ENCODE assay signal across 12 cellular contexts in the genomic region with DNA sequence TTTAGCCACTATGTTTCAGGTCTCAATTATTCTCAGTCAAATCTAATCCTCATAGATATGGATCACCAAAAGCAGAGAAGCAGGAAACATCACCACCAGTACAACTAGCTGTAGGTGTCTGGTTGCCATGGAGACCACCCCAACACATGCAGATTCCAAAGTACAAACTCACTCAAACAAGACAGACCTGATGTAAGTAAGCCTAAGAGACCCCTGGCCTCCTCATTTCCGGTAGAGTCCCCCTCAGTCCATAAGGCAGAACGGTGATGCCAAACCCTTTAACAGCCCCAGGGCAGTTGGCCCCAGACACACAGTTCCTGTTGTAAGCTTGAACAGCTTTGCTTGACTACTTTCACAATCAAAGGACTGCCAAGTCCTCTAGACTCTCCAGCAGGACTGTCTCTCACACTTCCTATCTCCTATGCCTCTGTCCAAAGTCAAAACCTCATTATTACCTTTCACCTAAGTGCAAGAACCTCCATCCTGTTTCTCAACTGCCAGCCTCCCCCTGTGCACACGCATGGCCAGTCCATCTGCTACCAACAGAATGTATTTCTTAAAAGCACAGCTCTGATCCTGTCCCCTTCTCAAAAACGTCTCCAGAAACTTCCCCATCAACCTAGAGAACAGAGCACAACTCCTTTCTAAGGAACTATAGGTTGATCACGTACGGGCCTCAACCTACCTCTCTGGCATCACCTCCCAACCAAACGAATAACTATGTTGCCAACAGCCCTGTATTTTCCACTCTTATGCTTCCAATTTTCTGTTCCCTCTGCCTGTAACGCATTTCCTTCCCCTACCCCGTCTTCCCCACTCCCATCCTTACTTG. TPM values are rescaled to one million over a fixed set of nuclear protein-coding genes. Genes with fewer than 3 reads are reported as not detected.
DNase-seq lines count a peak whose midpoint lies in the region; ATAC-seq and TF ChIP-seq lines count a peak whose summit lies in the region.
"Had no signal": no experiment of that assay in that cellular context is flagged by ENCODE, and none has a peak within 500 bp of the region (broad histone marks: within the 10 kb centered on the region; RNA-seq: fewer than 3 reads in every experiment).

No MANE protein-coding gene starts in this region.

- no peaks in the 10 kb centered on the region for H3K36me3 ChIP-seq in psoas muscle (ENCODE audit: insufficient read depth in 1 of 2, low read depth in 1 of 2)

- H3K27ac ChIP-seq in coronary artery = peak overlapping the region; percentile 24 to 52
- H3K27ac ChIP-seq in psoas muscle = no peak overlapping the region
- H3K27ac ChIP-seq: thoracic aorta had no signal

- intact Hi-C loops in CD14-positive monocyte (cut with micrococcal nuclease) (no loop called here), psoas muscle (cut with DNase I) (no loop called here)

- no peak for TF ChIP-seq CTCF in CD14-positive monocyte (IDR thresholded peaks at IDR 0.05)
- TF ChIP-seq CTCF in coronary artery (IDR thresholded peaks at IDR 0.05) = no peak
- no peak for TF ChIP-seq CTCF in mesothelial cell of epicardium (IDR thresholded peaks at IDR 0.05; ENCODE audit: unreplicated experiment)
- no peak for TF ChIP-seq CTCF in psoas muscle (IDR thresholded peaks at IDR 0.05)

- peaks cover 42 to 64% of the 10 kb centered on the region in 2 donors for H3K36me3 Mint-ChIP-seq in CD14-positive monocyte
- H3K36me3 Mint-ChIP-seq in mesothelial cell of epicardium = peaks cover 14% of the 10 kb centered on the region

- CTCF ChIA-PET in HEK293T (lab: Yijun Ruan, JAX) = no interaction called here

- POLR2A ChIA-PET in HEK293T (lab: Yijun Ruan, JAX) = no interaction called here

- H3K27ac Mint-ChIP-seq in CD14-positive monocyte (peak overlapping the region; percentile 1 to 86 (median 78)), mesothelial cell of epicardium (peak overlapping the region; percentile 24)

- whole genome bisulfite sequencing in psoas muscle, 3 donors = 76 to 81% (median 78%) methylated on average over 9 of the region's 9 CpGs

- peaks cover 39% of the 10 kb centered on the region for H3K4me1 ChIP-seq in psoas muscle

- no peaks in the 10 kb centered on the region for H3K9me3 Mint-ChIP-seq in CD14-positive monocyte
- peaks cover 12% of the 10 kb centered on the region for H3K9me3 Mint-ChIP-seq in mesothelial cell of epicardium
- H3K9me3 Mint-ChIP-seq: IgD-negative memory B cell had no signal

- H3K4me3 ChIP-seq in coronary artery (no peak overlapping the region), psoas muscle (no peak overlapping the region)
- H3K4me3 ChIP-seq: thoracic aorta had no signal

- H3K4me3 Mint-ChIP-seq in CD14-positive monocyte = peak overlapping the region in 1 of 2 donors; percentile 32
- H3K4me3 Mint-ChIP-seq in mesothelial cell of epicardium = no peak overlapping the region
- H3K4me3 Mint-ChIP-seq: IgD-negative memory B cell had no signal

- peak; percentile 48 for DNase-seq in CD14-positive monocyte (ENCODE audit: low spot score)
- DNase-seq in MV-4-11 (lab: John Stamatoyannopoulos, UW) = peak; percentile 11
- no peak for DNase-seq in coronary artery (ENCODE audit: low spot score)
- DNase-seq in mesothelial cell of epicardium (ENCODE audit: low spot score in 2 of 2, unreplicated experiment in 2 of 2) = peak in 1 of 2 experiments; percentile 46
- DNase-seq in HEK293T (ENCODE audit: extremely low spot score) = no peak
- DNase-seq in NCI-H526 treated with DMSO at 0.1 percent for 48 hours (lab: John Stamatoyannopoulos, UW) = no peak
- DNase-seq in NOMO-1 treated with DMSO at 0.1 percent for 48 hours (lab: John Stamatoyannopoulos, UW; ENCODE audit: unreplicated experiment) = no peak
- no peak for DNase-seq in psoas muscle
- DNase-seq: activated effector memory CD4-positive, alpha-beta T cell treated with Interleukin-2 at 50 U/mL for 16 hours; T-helper 1 cell had no signal

- H3K4me1 Mint-ChIP-seq in CD14-positive monocyte (peaks cover 82% of the 10 kb centered on the region), mesothelial cell of epicardium (peaks cover 47% of the 10 kb centered on the region)
- H3K4me1 Mint-ChIP-seq: IgD-negative memory B cell had no signal

- no peaks in the 10 kb centered on the region for H3K9me3 ChIP-seq in psoas muscle
- H3K9me3 ChIP-seq: thoracic aorta had no signal

- H3K27me3 Mint-ChIP-seq in CD14-positive monocyte (ENCODE audit: low read depth in 3 of 3) = peaks cover 0 to 4% (median 0%) of the 10 kb centered on the region in 3 donors
- H3K27me3 Mint-ChIP-seq in mesothelial cell of epicardium (ENCODE audit: low read depth) = no peaks in the 10 kb centered on the region
- H3K27me3 Mint-ChIP-seq: IgD-negative memory B cell had no signal

- no peak for ATAC-seq in psoas muscle

- H3K27me3 ChIP-seq in psoas muscle (ENCODE audit: insufficient read depth in 3 of 3, low read length in 2 of 3) = no peaks in the 10 kb centered on the region

TF ChIP-seq in HEK293T, 16 proteins besides CTCF, POLR2A, EP300 and RAD21:
- no peak for TF ChIP-seq HDGF (IDR thresholded peaks at IDR 0.05; ENCODE audit: borderline replicate concordance)
- no peak for TF ChIP-seq BHLHE40 (IDR thresholded peaks at IDR 0.05; ENCODE audit: borderline replicate concordance)
- TF ChIP-seq FOXM1 (IDR thresholded peaks at IDR 0.05; ENCODE audit: borderline replicate concordance) = no peak
- TF ChIP-seq CTBP1 (IDR thresholded peaks at IDR 0.05; ENCODE audit: borderline replicate concordance) = no peak
- no peak for TF ChIP-seq SUZ12 (IDR thresholded peaks at IDR 0.05)
- TF ChIP-seq, protein P1, sequence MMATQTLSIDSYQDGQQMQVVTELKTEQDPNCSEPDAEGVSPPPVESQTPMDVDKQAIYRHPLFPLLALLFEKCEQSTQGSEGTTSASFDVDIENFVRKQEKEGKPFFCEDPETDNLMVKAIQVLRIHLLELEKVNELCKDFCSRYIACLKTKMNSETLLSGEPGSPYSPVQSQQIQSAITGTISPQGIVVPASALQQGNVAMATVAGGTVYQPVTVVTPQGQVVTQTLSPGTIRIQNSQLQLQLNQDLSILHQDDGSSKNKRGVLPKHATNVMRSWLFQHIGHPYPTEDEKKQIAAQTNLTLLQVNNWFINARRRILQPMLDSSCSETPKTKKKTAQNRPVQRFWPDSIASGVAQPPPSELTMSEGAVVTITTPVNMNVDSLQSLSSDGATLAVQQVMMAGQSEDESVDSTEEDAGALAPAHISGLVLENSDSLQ (IDR thresholded peaks at IDR 0.05) = no peak
- no peak for TF ChIP-seq TARDBP (IDR thresholded peaks at IDR 0.05)
- TF ChIP-seq NFRKB (IDR thresholded peaks at IDR 0.05) = no peak
- no peak for TF ChIP-seq LEF1 (IDR thresholded peaks at IDR 0.05; ENCODE audit: borderline replicate concordance)
- TF ChIP-seq FOXK2 (IDR thresholded peaks at IDR 0.05) = no peak
- TF ChIP-seq ELF4 (IDR thresholded peaks at IDR 0.05) = no peak
- TF ChIP-seq SP1 (IDR thresholded peaks at IDR 0.05) = no peak
- TF ChIP-seq L3MBTL2 (conservative IDR thresholded peaks at IDR 0.05) = no peak
- no peak for TF ChIP-seq FOXA1 (IDR thresholded peaks at IDR 0.05)
- no peak for TF ChIP-seq ARNT (IDR thresholded peaks at IDR 0.05)
- TF ChIP-seq ZNF384 (IDR thresholded peaks at IDR 0.05) = no peak
TF ChIP-seq in HEK293T: peak in this region for 0.

RNA-seq across cellular contexts. Expression of a gene that starts 23.9 kb away (rescaled TPM):
- polyA plus RNA-seq in CD14-positive monocyte (10 to 100 TPM; 26.6 to 27.9 TPM), psoas muscle (1 to 10 TPM; 1.6 to 8.3 (median 2.6) TPM)
- total RNA-seq in mesothelial cell of epicardium (26.0 to 30.2 TPM (median 26.1 TPM) in 3 replicates), psoas muscle (1 to 10 TPM; 7.3 to 9.7 (median 8.6) TPM)

Comparison
In these comparisons a context has a peak if more than half of its experiments do, and no peak if none do; other contexts are left out.
1. DNase-seq: peak in CD14-positive monocyte (single experiment) and MV-4-11 (single experiment); none in coronary artery (single experiment), HEK293T (single experiment), NCI-H526 treated with DMSO at 0.1 percent for 48 hours (single experiment), NOMO-1 treated with DMSO at 0.1 percent for 48 hours (single experiment) and psoas muscle (0 of 2).